In genomic region chr7:94244760-94245159, GRCh38 we compare ENCODE assay signal across 16 cellular contexts.
DNase-seq lines count a peak whose midpoint lies in the region; ATAC-seq and TF ChIP-seq lines count a peak whose summit lies in the region.
"Had no signal": no experiment of that assay in that cellular context is flagged by ENCODE, and none has a peak within 500 bp of the region (broad histone marks: within the 10 kb centered on the region; RNA-seq: fewer than 3 reads in every experiment).

No MANE protein-coding gene starts in this region.

- no peak for ATAC-seq in HG03045 (IDR thresholded peaks at IDR 0.05; ENCODE audit: unreplicated experiment)

- in situ Hi-C loops in KBM-7 (cut with MboI; ENCODE audit: low pct_unique_long_range_greater_than_20kb, low sequenced_read_pairs): no loop called here

- DNase-seq in ELR (ENCODE audit: low read depth): peak; percentile 38
- DNase-seq in LHCN-M2 (ENCODE audit: low read depth): peak; percentile 48
- peak; percentile 23 for DNase-seq in choroid plexus epithelial cell (ENCODE audit: low read depth)
- DNase-seq in iris pigment epithelial cell (ENCODE audit: low read depth): peak; percentile 42
- DNase-seq in CD1c-positive myeloid dendritic cell (ENCODE audit: extremely low spot score): no peak
- no peak for DNase-seq in KBM-7
- DNase-seq: ACHN, COR-L47, Kasumi-1, NCI-H1105, NCI-H2081, NCI-H446 treated with DMSO at 0.1 percent for 48 hours, NCI-H748 treated with DMSO at 0.1 percent for 48 hours, SHP77 treated with DMSO at 0.1 percent for 48 hours, SK-N-SH had no signal

- no peak for TF ChIP-seq CTCF in choroid plexus epithelial cell (conservative IDR thresholded peaks at IDR 0.05; ENCODE audit: low read depth, low read length)

- H3K4me3 ChIP-seq in choroid plexus epithelial cell (ENCODE audit: low read depth, low read length): no peak overlapping the region

Comparison
In these comparisons a context has a peak if more than half of its experiments do, and no peak if none do; other contexts are left out.
1. DNase-seq: peak in ELR (single experiment), LHCN-M2 (single experiment), choroid plexus epithelial cell (single experiment) and iris pigment epithelial cell (single experiment); none in CD1c-positive myeloid dendritic cell (single experiment) and KBM-7 (single experiment).